In the genomic region with DNA sequence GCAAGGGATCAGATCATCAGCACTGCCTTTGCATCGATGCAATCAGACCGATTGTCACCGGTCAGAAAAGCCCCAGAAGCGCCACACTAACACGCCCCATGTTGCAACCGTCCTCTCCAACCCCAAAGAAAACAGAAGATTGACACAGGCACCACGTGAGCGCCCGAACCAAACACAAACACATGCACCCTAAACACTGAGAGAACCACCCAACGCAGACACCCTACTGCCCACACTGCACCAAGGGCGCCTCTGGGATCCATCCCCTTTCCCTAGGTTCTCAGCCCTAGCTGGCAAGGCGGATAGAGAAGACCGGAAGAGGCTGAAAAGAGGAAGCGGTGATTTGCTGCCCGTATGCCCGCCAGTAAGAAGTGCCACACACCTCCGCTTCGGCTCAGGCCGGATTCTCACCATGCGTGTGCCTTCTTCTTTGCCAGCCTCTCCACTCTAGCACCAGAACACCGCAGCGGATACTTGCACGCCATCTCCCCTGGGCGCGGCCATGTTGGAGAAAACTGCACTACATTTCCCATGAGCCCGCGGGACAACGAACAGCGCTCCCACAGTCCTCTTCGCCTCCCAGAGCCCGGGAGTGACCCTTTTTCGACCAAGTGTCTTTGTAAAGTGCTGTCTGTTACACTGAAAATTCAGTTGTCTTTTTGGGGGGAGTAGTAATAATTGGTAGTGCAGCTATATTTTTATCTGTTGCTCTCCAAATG, we compare ENCODE assay signal across 8 cellular contexts. TPM values are rescaled to one million over a fixed set of nuclear protein-coding genes. Genes with fewer than 3 reads are reported as not detected.
DNase-seq lines count a peak whose midpoint lies in the region; ATAC-seq, FAIRE-seq and TF ChIP-seq lines count a peak whose summit lies in the region.

A gene with protein sequence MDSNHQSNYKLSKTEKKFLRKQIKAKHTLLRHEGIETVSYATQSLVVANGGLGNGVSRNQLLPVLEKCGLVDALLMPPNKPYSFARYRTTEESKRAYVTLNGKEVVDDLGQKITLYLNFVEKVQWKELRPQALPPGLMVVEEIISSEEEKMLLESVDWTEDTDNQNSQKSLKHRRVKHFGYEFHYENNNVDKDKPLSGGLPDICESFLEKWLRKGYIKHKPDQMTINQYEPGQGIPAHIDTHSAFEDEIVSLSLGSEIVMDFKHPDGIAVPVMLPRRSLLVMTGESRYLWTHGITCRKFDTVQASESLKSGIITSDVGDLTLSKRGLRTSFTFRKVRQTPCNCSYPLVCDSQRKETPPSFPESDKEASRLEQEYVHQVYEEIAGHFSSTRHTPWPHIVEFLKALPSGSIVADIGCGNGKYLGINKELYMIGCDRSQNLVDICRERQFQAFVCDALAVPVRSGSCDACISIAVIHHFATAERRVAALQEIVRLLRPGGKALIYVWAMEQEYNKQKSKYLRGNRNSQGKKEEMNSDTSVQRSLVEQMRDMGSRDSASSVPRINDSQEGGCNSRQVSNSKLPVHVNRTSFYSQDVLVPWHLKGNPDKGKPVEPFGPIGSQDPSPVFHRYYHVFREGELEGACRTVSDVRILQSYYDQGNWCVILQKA (minus strand): TSS at position 517 of the 719 bp plus-strand sequence. CDS start 4,842 bp downstream, outside the sequence.

- TF ChIP-seq POLR2A in GM12891 (IDR thresholded peaks at IDR 0.05; ENCODE audit: low read depth, low read length) = peak; percentile 57

- H3K27ac ChIP-seq in right cardiac atrium (ENCODE audit: low read length) (peak within 1 kb of the TSS; percentile 89), aorta (ENCODE audit: low read depth in 1 of 2, low read length in 2 of 2) (peak within 1 kb of the TSS in 1 of 2 donors; percentile 33)

- intact Hi-C loops in T-helper 1 cell treated with Interleukin-12 subunit alpha and Interleukin-12 subunit beta and Interleukin-4 antibody, amounts not matched to agents 30 ng/mL and 1 ng/mL, for 36 hours (cut with micrococcal nuclease) = loop anchor here (1.0 to 5.0 kb wide), 15 partner anchors 11 to 1543 kb away; a partner anchor contains a TSS
- intact Hi-C loops in right cardiac atrium (cut with DNase I) = loop anchor here in 1 of 4 donors (10.0 kb wide), 1 partner anchor 209 kb away; no protein-coding TSS in a partner anchor
- intact Hi-C loops in aorta (cut with DNase I) = no loop called here

- H3K4me1 ChIP-seq in right cardiac atrium (ENCODE audit: control insufficient read depth, insufficient read depth, low read length) (peaks cover 3% of the 10 kb centered on the region), aorta (ENCODE audit: control insufficient read depth in 1 of 2, insufficient read depth in 2 of 2, low read length in 2 of 2) (peaks cover 0 to 3% of the 10 kb centered on the region in 2 donors)

- peak; percentile 76 for ATAC-seq in HG02623 (IDR thresholded peaks at IDR 0.05; ENCODE audit: unreplicated experiment)
- peak; percentile 97 to 98 for ATAC-seq in right cardiac atrium
- peak; percentile 93 for ATAC-seq in aorta (ENCODE audit: low FRiP score)

- no peaks in the 10 kb centered on the region for H3K27me3 ChIP-seq in right cardiac atrium (ENCODE audit: control insufficient read depth, insufficient read depth)
- no peaks in the 10 kb centered on the region for H3K27me3 ChIP-seq in aorta (ENCODE audit: control insufficient read depth in 1 of 2, insufficient read depth in 2 of 2, low read length in 1 of 2)

- peak; percentile 26 for DNase-seq in GM12891 (ENCODE audit: insufficient read length, low spot score)
- peak; percentile 57 for DNase-seq in NCI-H1105 (lab: John Stamatoyannopoulos, UW)
- peak; percentile 57 for DNase-seq in amniotic stem cell (lab: John Stamatoyannopoulos, UW)
- peak; percentile 76 to 90 (median 86) for DNase-seq in right cardiac atrium
- DNase-seq in renal cortical epithelial cell (ENCODE audit: low read depth) = peak; percentile 50
- peak; percentile 86 to 92 for DNase-seq in aorta

- H3K36me3 ChIP-seq in aorta (ENCODE audit: control insufficient read depth in 1 of 2, insufficient read depth in 2 of 2, low read length in 1 of 2) = no peaks in the 10 kb centered on the region

- H3K9me3 ChIP-seq in right cardiac atrium (ENCODE audit: control insufficient read depth, low read length) = no peaks in the 10 kb centered on the region
- no peaks in the 10 kb centered on the region for H3K9me3 ChIP-seq in aorta (ENCODE audit: control insufficient read depth, low read length)

- H3K4me3 ChIP-seq in right cardiac atrium (ENCODE audit: low read length) (peak within 1 kb of the TSS; percentile 79), aorta (ENCODE audit: low read length in 2 of 2) (peak within 1 kb of the TSS; percentile 85 to 95)

- WGBS in right cardiac atrium = under 1% methylated on average over 32 of the region's 32 CpGs
- 0 to 1% methylated on average over 32 of the region's 32 CpGs for WGBS in aorta, 2 donors

- peak; percentile 85 for FAIRE-seq in GM12891 (lab: Jason Lieb, UNC)

TF ChIP-seq in GM12891, 5 proteins besides CTCF, POLR2A, EP300 and RAD21:
- peak; percentile 34; the same call in 1 of the 2 replicates for TF ChIP-seq POU2F2 (IDR thresholded peaks at IDR 0.05; ENCODE audit: low read depth, low read length)
- no peak for TF ChIP-seq POLR2AphosphoS5 (IDR thresholded peaks at IDR 0.05; ENCODE audit: low read depth, low read length)
- peak; percentile 3; the same call in 1 of the 2 replicates for TF ChIP-seq TAF1 (IDR thresholded peaks at IDR 0.05; ENCODE audit: low read depth, low read length)
- no peak for TF ChIP-seq PAX5 (IDR thresholded peaks at IDR 0.05; ENCODE audit: insufficient read depth, low read length, severe bottlenecking)
- TF ChIP-seq SPI1 (IDR thresholded peaks at IDR 0.05; ENCODE audit: low read depth, low read length) = peak; percentile 94
TF ChIP-seq in GM12891: peak in this region for 3.

RNA-seq across cellular contexts. Expression of the gene that starts here (rescaled TPM):
- polyA plus RNA-seq in GM12891 (2012; ENCODE audit: low read depth, missing spikeins) = 3.8 TPM
- total RNA-seq in T-helper 1 cell treated with Interleukin-12 subunit alpha and Interleukin-12 subunit beta and Interleukin-4 antibody, amounts not matched to agents 30 ng/mL and 1 ng/mL, for 36 hours = 11.3 and 12.1 TPM in 2 replicates
- 1 to 10 TPM; 6.3 to 8.3 (median 7.4) TPM for total RNA-seq in right cardiac atrium
- polyA plus RNA-seq in right cardiac atrium = 3.1 TPM
- 8.9 and 9.8 TPM in 2 replicates for total RNA-seq in renal cortical epithelial cell
- 1 to 10 TPM; 7.1 to 9.1 TPM for total RNA-seq in aorta
- polyA plus RNA-seq in aorta = 1 to 10 TPM; 4.3 to 5.9 TPM

Comparison
In these comparisons a context has a peak if more than half of its experiments do, and no peak if none do; other contexts are left out.
1. DNase-seq: peak in every context shown above with its lines; median percentile 89 in aorta; 86 in right cardiac atrium; 57 in NCI-H1105; 57 in amniotic stem cell; 50 in renal cortical epithelial cell; 26 in GM12891.